ENCODE assay signal across 8 cellular contexts in the genomic region with DNA sequence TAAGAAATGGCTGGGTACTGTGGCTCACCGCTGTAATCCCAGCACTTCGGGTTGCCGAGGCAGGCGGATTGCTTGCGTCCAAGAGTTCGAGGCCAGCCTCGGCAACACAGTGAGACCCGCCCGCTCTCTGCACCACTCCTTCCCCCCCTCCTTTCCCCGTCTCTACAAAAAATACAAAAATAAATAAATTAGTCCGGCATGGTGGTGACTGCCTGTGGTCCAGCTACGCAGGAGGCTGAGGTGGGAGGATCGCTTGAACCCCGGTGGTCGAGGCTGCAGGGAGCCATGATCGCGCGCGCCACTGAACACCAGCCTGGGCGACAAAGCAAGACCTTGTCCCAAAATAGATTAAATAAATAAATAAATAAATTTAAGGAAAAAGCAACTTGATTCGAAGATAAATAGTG. TPM values are rescaled to one million over a fixed set of nuclear protein-coding genes. Genes with fewer than 3 reads are reported as not detected.
A peak's percentile ranks its signal among the peaks of the same experiment; 100 is the strongest.
DNase-seq lines count a peak whose midpoint lies in the region; ATAC-seq and TF ChIP-seq lines count a peak whose summit lies in the region.

No MANE protein-coding gene starts in this region.

- POLR2A ChIA-PET in A673 (lab: Charles Lee; ENCODE audit: low non-redundant PET) = interaction anchor here (0.7 kb wide), 1 partner anchor 180 kb away, joined by 3 read pairs; no protein-coding TSS in a partner anchor

- BruUV-seq in A673 (replicated peaks; lab: Mats Ljungman, UMichigan) = no TSS peak

- H3K27me3 ChIP-seq in A673 (replicated peaks; ENCODE audit: insufficient read depth, low read depth, low read length, poor library complexity) (no peaks in the 10 kb centered on the region), liver (ENCODE audit: control insufficient read depth in 4 of 4, insufficient read depth in 4 of 4, low read length in 3 of 4) (no peaks in the 10 kb centered on the region), uterus (no peaks in the 10 kb centered on the region)

- CTCF ChIA-PET in A673 (lab: Charles Lee) = no interaction called here

- H3K36me3 ChIP-seq in A673 (ENCODE audit: insufficient read depth, low read length, poor library complexity, severe bottlenecking) = peaks cover 13% of the 10 kb centered on the region
- H3K36me3 ChIP-seq in liver (ENCODE audit: control insufficient read depth in 4 of 4, insufficient read depth in 3 of 4, low read depth in 1 of 4, low read length in 3 of 4) = peaks cover 0 to 4% (median 0%) of the 10 kb centered on the region in 4 donors
- H3K36me3 ChIP-seq in uterus = no peaks in the 10 kb centered on the region

- peaks cover 21% of the 10 kb centered on the region for H3K36me3 Mint-ChIP-seq in activated naive CD8-positive, alpha-beta T cell treated with anti-CD3 and anti-CD28 coated beads, Interleukin-2, amount 50 U/mL, for 24 hours (ENCODE audit: low read depth)

- H3K9ac ChIP-seq in liver (ENCODE audit: low read depth in 1 of 2, low read length in 2 of 2) = peak overlapping the region; percentile 37 to 43

- ATAC-seq in activated naive CD8-positive, alpha-beta T cell treated with anti-CD3 and anti-CD28 coated beads, Interleukin-2, amount 50 U/mL, for 24 hours = no peak

- no peak for TF ChIP-seq RAD21 in liver (IDR thresholded peaks at IDR 0.05)

- intact Hi-C loops in A673 (cut with micrococcal nuclease; ENCODE audit: unreplicated experiment) = no loop called here
- intact Hi-C loops in uterus (cut with DNase I; ENCODE audit: low total_unique reads) = no loop called here

- DNase-seq in A673 (ENCODE audit: low spot score) = no peak
- DNase-seq in HFF-Myc (ENCODE audit: extremely low read depth, low read depth) = no peak
- no peak for DNase-seq in activated naive CD8-positive, alpha-beta T cell treated with anti-CD3 and anti-CD28 coated beads, Interleukin-2, amount 50 U/mL, for 24 hours
- no peak for DNase-seq in uterus
- DNase-seq in iPS-NIHi11 (ENCODE audit: low spot score) = no peak
- no peak for DNase-seq in Ammon's horn (ENCODE audit: low spot score)
- no peak for DNase-seq in NOMO-1 (lab: John Stamatoyannopoulos, UW; ENCODE audit: unreplicated experiment in 2 of 2)

- no peak for TF ChIP-seq CTCF in A673 (conservative IDR thresholded peaks at IDR 0.05; ENCODE audit: low read depth, low read length)
- no peak for TF ChIP-seq CTCF in HFF-Myc (IDR thresholded peaks at IDR 0.05; ENCODE audit: low read depth, low read length, missing control alignments)
- no peak for TF ChIP-seq CTCF in liver (IDR thresholded peaks at IDR 0.05; ENCODE audit: low read depth, low read length, missing input control)
- no peak for TF ChIP-seq CTCF in uterus (IDR thresholded peaks at IDR 0.05)

- no peak overlapping the region for H3K27ac ChIP-seq in A673 (ENCODE audit: low read depth, low read length, poor library complexity, severe bottlenecking)
- H3K27ac ChIP-seq in liver (ENCODE audit: low read depth in 1 of 2, low read length in 2 of 2) = peak overlapping the region; percentile 69 to 83
- peak overlapping the region; percentile 84 to 93 for H3K27ac ChIP-seq in uterus

- 37% methylated on average over 21 of the region's 21 CpGs for WGBS in liver

- H3K4me1 ChIP-seq in A673 (ENCODE audit: insufficient read depth, low read length, poor library complexity, severe bottlenecking) = peaks cover 16% of the 10 kb centered on the region
- H3K4me1 ChIP-seq in liver (ENCODE audit: control insufficient read depth in 4 of 4, insufficient read depth in 4 of 4, low read length in 3 of 4) = peaks cover 8 to 33% (median 30%) of the 10 kb centered on the region in 4 donors
- peaks cover 0 to 19% of the 10 kb centered on the region in 2 donors for H3K4me1 ChIP-seq in uterus

- peaks cover 50% of the 10 kb centered on the region for H3K4me1 Mint-ChIP-seq in activated naive CD8-positive, alpha-beta T cell treated with anti-CD3 and anti-CD28 coated beads, Interleukin-2, amount 50 U/mL, for 24 hours

- peak overlapping the region; percentile 46 for H3K27ac Mint-ChIP-seq in activated naive CD8-positive, alpha-beta T cell treated with anti-CD3 and anti-CD28 coated beads, Interleukin-2, amount 50 U/mL, for 24 hours

- H3K4me3 ChIP-seq in A673 (ENCODE audit: low read depth, low read length, poor library complexity, severe bottlenecking) = peak overlapping the region; percentile 90
- peak overlapping the region; percentile 83 for H3K4me3 ChIP-seq in HFF-Myc (replicated peaks; ENCODE audit: low read depth, low read length)
- peak overlapping the region in 2 of 3 donors; percentile 46 to 86 for H3K4me3 ChIP-seq in liver (ENCODE audit: low read depth in 1 of 3, low read length in 3 of 3)
- H3K4me3 ChIP-seq in uterus = peak overlapping the region; percentile 65 to 98

- no peaks in the 10 kb centered on the region for H3K9me3 ChIP-seq in A673 (ENCODE audit: low read depth, low read length, poor library complexity, severe bottlenecking)
- no peaks in the 10 kb centered on the region for H3K9me3 ChIP-seq in liver (ENCODE audit: control insufficient read depth in 4 of 4, low read length in 3 of 4)
- H3K9me3 ChIP-seq in uterus = no peaks in the 10 kb centered on the region

- no peaks in the 10 kb centered on the region for H3K9me3 Mint-ChIP-seq in activated naive CD8-positive, alpha-beta T cell treated with anti-CD3 and anti-CD28 coated beads, Interleukin-2, amount 50 U/mL, for 24 hours

- no peaks in the 10 kb centered on the region for H3K27me3 Mint-ChIP-seq in activated naive CD8-positive, alpha-beta T cell treated with anti-CD3 and anti-CD28 coated beads, Interleukin-2, amount 50 U/mL, for 24 hours

- peak overlapping the region; percentile 98 for H3K4me3 Mint-ChIP-seq in activated naive CD8-positive, alpha-beta T cell treated with anti-CD3 and anti-CD28 coated beads, Interleukin-2, amount 50 U/mL, for 24 hours

- TF ChIP-seq POLR2A in uterus (IDR thresholded peaks at IDR 0.05) = no peak

TF ChIP-seq in liver, 16 proteins besides CTCF, POLR2A, EP300 and RAD21 (continues in another document):
- TF ChIP-seq RXRA (IDR thresholded peaks at IDR 0.05) = no peak
- no peak for TF ChIP-seq TAF1 (conservative IDR thresholded peaks at IDR 0.05)
- no peak for TF ChIP-seq HNF4G (IDR thresholded peaks at IDR 0.05)
- no peak for TF ChIP-seq FOXA2 (IDR thresholded peaks at IDR 0.05)
- no peak for TF ChIP-seq YY1 (IDR thresholded peaks at IDR 0.05)
- TF ChIP-seq NR2F2 (IDR thresholded peaks at IDR 0.05) = no peak
- TF ChIP-seq EGR1 (IDR thresholded peaks at IDR 0.05; ENCODE audit: low read depth in 2 of 2) = no peak
- TF ChIP-seq, protein P1, sequence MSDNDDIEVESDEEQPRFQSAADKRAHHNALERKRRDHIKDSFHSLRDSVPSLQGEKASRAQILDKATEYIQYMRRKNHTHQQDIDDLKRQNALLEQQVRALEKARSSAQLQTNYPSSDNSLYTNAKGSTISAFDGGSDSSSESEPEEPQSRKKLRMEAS (IDR thresholded peaks at IDR 0.05) = no peak
- TF ChIP-seq SP1 (IDR thresholded peaks at IDR 0.05) = no peak
- no peak for TF ChIP-seq FOXA1 (IDR thresholded peaks at IDR 0.05)
- TF ChIP-seq, protein P2, sequence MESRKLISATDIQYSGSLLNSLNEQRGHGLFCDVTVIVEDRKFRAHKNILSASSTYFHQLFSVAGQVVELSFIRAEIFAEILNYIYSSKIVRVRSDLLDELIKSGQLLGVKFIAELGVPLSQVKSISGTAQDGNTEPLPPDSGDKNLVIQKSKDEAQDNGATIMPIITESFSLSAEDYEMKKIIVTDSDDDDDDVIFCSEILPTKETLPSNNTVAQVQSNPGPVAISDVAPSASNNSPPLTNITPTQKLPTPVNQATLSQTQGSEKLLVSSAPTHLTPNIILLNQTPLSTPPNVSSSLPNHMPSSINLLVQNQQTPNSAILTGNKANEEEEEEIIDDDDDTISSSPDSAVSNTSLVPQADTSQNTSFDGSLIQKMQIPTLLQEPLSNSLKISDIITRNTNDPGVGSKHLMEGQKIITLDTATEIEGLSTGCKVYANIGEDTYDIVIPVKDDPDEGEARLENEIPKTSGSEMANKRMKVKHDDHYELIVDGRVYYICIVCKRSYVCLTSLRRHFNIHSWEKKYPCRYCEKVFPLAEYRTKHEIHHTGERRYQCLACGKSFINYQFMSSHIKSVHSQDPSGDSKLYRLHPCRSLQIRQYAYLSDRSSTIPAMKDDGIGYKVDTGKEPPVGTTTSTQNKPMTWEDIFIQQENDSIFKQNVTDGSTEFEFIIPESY (IDR thresholded peaks at IDR 0.05) = no peak
- no peak for TF ChIP-seq JUND (IDR thresholded peaks at IDR 0.05)
- TF ChIP-seq GABPA (IDR thresholded peaks at IDR 0.05 in 1 of 2, conservative IDR thresholded peaks at IDR 0.05 in 1 of 2) = no peak
- TF ChIP-seq, protein P3, sequence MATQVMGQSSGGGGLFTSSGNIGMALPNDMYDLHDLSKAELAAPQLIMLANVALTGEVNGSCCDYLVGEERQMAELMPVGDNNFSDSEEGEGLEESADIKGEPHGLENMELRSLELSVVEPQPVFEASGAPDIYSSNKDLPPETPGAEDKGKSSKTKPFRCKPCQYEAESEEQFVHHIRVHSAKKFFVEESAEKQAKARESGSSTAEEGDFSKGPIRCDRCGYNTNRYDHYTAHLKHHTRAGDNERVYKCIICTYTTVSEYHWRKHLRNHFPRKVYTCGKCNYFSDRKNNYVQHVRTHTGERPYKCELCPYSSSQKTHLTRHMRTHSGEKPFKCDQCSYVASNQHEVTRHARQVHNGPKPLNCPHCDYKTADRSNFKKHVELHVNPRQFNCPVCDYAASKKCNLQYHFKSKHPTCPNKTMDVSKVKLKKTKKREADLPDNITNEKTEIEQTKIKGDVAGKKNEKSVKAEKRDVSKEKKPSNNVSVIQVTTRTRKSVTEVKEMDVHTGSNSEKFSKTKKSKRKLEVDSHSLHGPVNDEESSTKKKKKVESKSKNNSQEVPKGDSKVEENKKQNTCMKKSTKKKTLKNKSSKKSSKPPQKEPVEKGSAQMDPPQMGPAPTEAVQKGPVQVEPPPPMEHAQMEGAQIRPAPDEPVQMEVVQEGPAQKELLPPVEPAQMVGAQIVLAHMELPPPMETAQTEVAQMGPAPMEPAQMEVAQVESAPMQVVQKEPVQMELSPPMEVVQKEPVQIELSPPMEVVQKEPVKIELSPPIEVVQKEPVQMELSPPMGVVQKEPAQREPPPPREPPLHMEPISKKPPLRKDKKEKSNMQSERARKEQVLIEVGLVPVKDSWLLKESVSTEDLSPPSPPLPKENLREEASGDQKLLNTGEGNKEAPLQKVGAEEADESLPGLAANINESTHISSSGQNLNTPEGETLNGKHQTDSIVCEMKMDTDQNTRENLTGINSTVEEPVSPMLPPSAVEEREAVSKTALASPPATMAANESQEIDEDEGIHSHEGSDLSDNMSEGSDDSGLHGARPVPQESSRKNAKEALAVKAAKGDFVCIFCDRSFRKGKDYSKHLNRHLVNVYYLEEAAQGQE (IDR thresholded peaks at IDR 0.05) = no peak

RNA-seq across cellular contexts. Expression of a gene that starts 0.4 kb away (rescaled TPM):
- total RNA-seq in A673 (2021) (83.6 and 90.0 TPM in 2 replicates), liver (10 to 100 TPM; 30.9 to 87.9 TPM), uterus (100 to 1,000 TPM in 2 of 4 donors, 10 to 100 TPM in 2; 37.6 to 118 (median 88.0) TPM)
- polyA plus RNA-seq in liver = 10 to 100 TPM; 33.8 to 48.0 TPM

RNA-seq across cellular contexts. Expression of a gene that starts 20.4 kb away (rescaled TPM):
- 9.2 and 9.7 TPM in 2 replicates for total RNA-seq in A673 (2021)
- 1 to 10 TPM; 1.3 to 1.5 TPM for total RNA-seq in liver
- 1 to 10 TPM; 1.2 to 3.4 TPM for polyA plus RNA-seq in liver
- total RNA-seq in uterus = 1 to 10 TPM; 2.4 to 9.2 (median 3.5) TPM

RNA-seq across cellular contexts. Expression of a gene that starts 47.0 kb away (rescaled TPM):
- total RNA-seq in A673 (2021) (4.1 and 4.4 TPM in 2 replicates), liver (under 1 TPM; 0.28 to 0.75 TPM), uterus (10 to 100 TPM in 1 of 4 donors, 1 to 10 TPM in 3; 1.0 to 15.4 (median 4.5) TPM)
- polyA plus RNA-seq in liver = 1 to 10 TPM in 1 of 2 donors, under 1 TPM in 1; 0.44 to 3.4 TPM
